8 cellular contexts compared by ENCODE assay signal in the genomic region with DNA sequence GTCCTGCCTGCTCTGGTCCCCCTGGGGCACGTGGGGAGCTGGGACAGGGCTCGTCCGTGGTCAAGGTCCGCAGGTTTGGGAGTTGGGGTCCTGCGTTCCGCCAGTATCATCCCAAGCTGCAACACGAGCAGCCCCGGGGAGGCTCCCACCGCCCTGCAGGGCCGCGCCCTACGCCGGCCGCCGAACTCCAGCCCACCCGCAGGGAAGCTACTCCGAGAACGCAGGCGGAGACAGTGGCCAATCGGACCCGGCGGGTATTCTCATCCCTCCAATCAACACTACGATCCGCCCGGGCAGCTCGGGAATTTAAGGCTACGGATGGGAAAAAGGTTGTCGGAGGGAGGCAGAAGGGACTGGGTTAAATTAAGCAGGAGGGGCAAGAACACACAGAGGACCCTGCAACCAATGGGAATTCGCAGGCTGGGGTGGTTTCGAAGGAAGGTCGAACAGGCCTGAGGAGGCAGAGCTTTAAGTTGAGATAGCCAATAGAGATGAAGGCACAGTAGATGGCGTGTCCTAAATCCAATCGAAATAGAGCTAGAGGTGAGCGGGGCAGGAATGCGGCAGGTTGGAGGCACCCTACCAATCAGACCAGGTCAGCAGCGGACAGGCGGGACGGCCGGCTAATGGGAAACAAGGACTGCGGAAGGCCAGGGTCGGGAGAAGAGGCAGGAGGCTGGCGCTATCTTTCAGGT. TPM values are rescaled to one million over a fixed set of nuclear protein-coding genes. Genes with fewer than 3 reads are reported as not detected.
DNase-seq lines count a peak whose midpoint lies in the region; ATAC-seq, FAIRE-seq and TF ChIP-seq lines count a peak whose summit lies in the region.

No MANE protein-coding gene starts in this region.

- peak overlapping the region; percentile 95 for H3K27ac ChIP-seq in C4-2B
- peak overlapping the region; percentile 90 to 100 (median 99) for H3K27ac ChIP-seq in dorsolateral prefrontal cortex
- peak overlapping the region; percentile 92 for H3K27ac ChIP-seq in HepG2 (ENCODE audit: extremely low read length, insufficient read depth, low read length)

- POLR2A ChIA-PET in HepG2 (lab: Yijun Ruan, JAX): interaction anchor here (0.9 to 10.5 kb wide), 26 partner anchors 9 to 390 kb away, joined by 3 to 273 read pairs (median 6); a partner anchor contains a TSS

- TF ChIP-seq RAD21 in HepG2 (CRISPR knock-in tag; IDR thresholded peaks at IDR 0.05): no peak

- 6% methylated on average over 35 of the region's 42 CpGs for WGBS in HepG2 (ENCODE audit: low lambda C conversion rate)

- peaks cover 27% of the 10 kb centered on the region for H3K79me2 ChIP-seq in HepG2 (ENCODE audit: insufficient read depth, low read length)

- in situ Hi-C loops in HepG2 (cut with HindIII; ENCODE audit: extremely low pct_ligation_motif_present, low pct_unique_long_range_greater_than_20kb): no loop called here

- BruUV-seq in HepG2 (replicated peaks; lab: Mats Ljungman, UMichigan): TSS peak; percentile 60

- TF ChIP-seq POLR2A in HepG2 (IDR thresholded peaks at IDR 0.05; ENCODE audit: insufficient read depth in 1 of 2, low read depth in 2 of 2, low read length in 2 of 2): no peak; a peak in 1 of 4 replicates

- H3K9me3 ChIP-seq in HepG2 (ENCODE audit: low read length): no peaks in the 10 kb centered on the region

- CTCF ChIA-PET in HepG2 (lab: Yijun Ruan, JAX; ENCODE audit: low intra/inter-chr PET ratio, low total read pairs): no interaction called here

- no peaks in the 10 kb centered on the region for H4K20me1 ChIP-seq in HepG2 (ENCODE audit: insufficient read depth, low read length)

- TF ChIP-seq EP300 in HepG2 (IDR thresholded peaks at IDR 0.05; ENCODE audit: low read depth in 2 of 2, low read length in 2 of 2) (no peak), HepG2 (CRISPR knock-in tag; IDR thresholded peaks at IDR 0.05; ENCODE audit: borderline replicate concordance) (no peak; the same call in 1 of the 2 replicates)

- H2AFZ ChIP-seq in HepG2 (ENCODE audit: low read length): no peak overlapping the region

- TF ChIP-seq CTCF in C4-2B (conservative IDR thresholded peaks at IDR 0.05): no peak
- TF ChIP-seq CTCF in dorsolateral prefrontal cortex (IDR thresholded peaks at IDR 0.05 in 54 of 56, conservative IDR thresholded peaks at IDR 0.05 in 2 of 56; ENCODE audit: low read depth in 1 of 56, partially characterized antibody in 56 of 56): peak in 8 of 56 donors; percentile 2 to 34 (median 10)
- TF ChIP-seq CTCF in HepG2 (CRISPR knock-in tag; IDR thresholded peaks at IDR 0.05): no peak

- H3K36me3 ChIP-seq in HepG2 (replicated peaks in 1 of 2; ENCODE audit: control insufficient read depth in 1 of 2, insufficient read depth in 2 of 2, low read length in 2 of 2): peaks cover 0 to 13% of the 10 kb centered on the region in 2 experiments; a peak in 2 of 5 replicates

- FAIRE-seq in HepG2 (lab: Jason Lieb, UNC): peak; percentile 91

- peaks cover 31% of the 10 kb centered on the region for H3K4me1 ChIP-seq in HepG2 (ENCODE audit: insufficient read depth, low read length)

- no peaks in the 10 kb centered on the region for H3K27me3 ChIP-seq in dorsolateral prefrontal cortex
- H3K27me3 ChIP-seq in HepG2 (ENCODE audit: control insufficient read depth in 1 of 2, insufficient read depth in 2 of 2, low read length in 2 of 2): no peaks in the 10 kb centered on the region; a peak in 1 of 5 replicates

- peak overlapping the region; percentile 91 for H3K9ac ChIP-seq in HepG2 (ENCODE audit: insufficient read depth, low read depth, low read length)

- peak; percentile 88 for ATAC-seq in GM19324 (IDR thresholded peaks at IDR 0.05; ENCODE audit: low FRiP score, unreplicated experiment)
- ATAC-seq in HG03457 (IDR thresholded peaks at IDR 0.05; ENCODE audit: unreplicated experiment): peak; percentile 73
- ATAC-seq in HepG2: peak; percentile 91

- peak; percentile 96 to 99 for DNase-seq in NCI-H524 (lab: John Stamatoyannopoulos, UW)
- DNase-seq in activated CD4-positive, alpha-beta T cell treated with anti-CD3 and anti-CD28 coated beads for 4 hours: peak; percentile 89 to 92
- peak; percentile 95 to 100 (median 99) for DNase-seq in dorsolateral prefrontal cortex
- peak; percentile 99 for DNase-seq in HepG2 (ENCODE audit: low spot score)
- peak; percentile 86 for DNase-seq in stimulated activated CD4-positive, alpha-beta T cell treated with anti-CD3 and anti-CD28 coated beads, Interleukin-4, amount 100 ng/mL, for 1 hour

- peak overlapping the region; percentile 94 for H3K4me2 ChIP-seq in HepG2 (ENCODE audit: low read depth, low read length)

- intact Hi-C loops in dorsolateral prefrontal cortex (cut with DNase I): loop anchor here (1.0 to 5.0 kb wide), 6 partner anchors 19 to 60 kb away; a partner anchor contains a TSS
- intact Hi-C loops in HepG2 (cut with micrococcal nuclease; ENCODE audit: unreplicated experiment): loop anchor here (1.0 to 10.0 kb wide), 3 partner anchors 17 to 252 kb away; a partner anchor contains a TSS

- H3K4me3 ChIP-seq in dorsolateral prefrontal cortex: peak overlapping the region; percentile 62 to 99 (median 85)
- peak overlapping the region; percentile 72 to 88 (median 77) for H3K4me3 ChIP-seq in HepG2 (replicated peaks in 1 of 3; ENCODE audit: insufficient read depth in 1 of 3, low read depth in 2 of 3, low read length in 3 of 3)

RNA-seq across cellular contexts. Expression of a gene that starts 0.6 kb away (rescaled TPM):
- total RNA-seq in dorsolateral prefrontal cortex (10 to 100 TPM; 31.5 to 67.7 (median 51.4) TPM), HepG2 (2016; rRNA removed; fragmentation: Illumina TruSeq; extraction: Trizol) (59.0 and 74.8 TPM in 2 replicates)
- 15.5 and 15.8 TPM in 2 replicates for total RNA-seq in HepG2 (2016; cell fraction: cytosol; rRNA removed; fragmentation: Illumina TruSeq; extraction: Trizol; ENCODE audit: low read depth)
- 57.5 and 79.4 TPM in 2 replicates for total RNA-seq in HepG2 (2016; cell fraction: insoluble cytoplasmic fraction; rRNA removed; fragmentation: Illumina TruSeq; extraction: Trizol)
- total RNA-seq in HepG2 (2016; cell fraction: membrane; rRNA removed; fragmentation: Illumina TruSeq; extraction: Trizol): 24.4 and 25.5 TPM in 2 replicates
- total RNA-seq in HepG2 (2016; cell fraction: nucleus; rRNA removed; fragmentation: Illumina TruSeq; extraction: Trizol): 29.6 and 30.0 TPM in 2 replicates
- polyA plus RNA-seq in HepG2 (2011; rRNA removed): 46.6 and 51.0 TPM in 2 replicates
- polyA plus RNA-seq in HepG2 (2011; cell fraction: cytosol; rRNA removed): 42.5 and 54.3 TPM in 2 replicates
- 48.9 and 55.1 TPM in 2 replicates for polyA plus RNA-seq in HepG2 (2011; cell fraction: nucleus; rRNA removed)
- 46.7 and 52.1 TPM in 2 replicates for polyA plus RNA-seq in HepG2 (2012)
- 18.4 and 18.9 TPM in 2 replicates for polyA plus RNA-seq in HepG2 (2016; cell fraction: cytosol; fragmentation: Illumina TruSeq; extraction: Trizol; ENCODE audit: low read depth)
- polyA plus RNA-seq in HepG2 (2016; cell fraction: insoluble cytoplasmic fraction; fragmentation: Illumina TruSeq; extraction: Trizol; ENCODE audit: low read depth): 103 and 105 TPM in 2 replicates
- polyA plus RNA-seq in HepG2 (2016; cell fraction: membrane; fragmentation: Illumina TruSeq; extraction: Trizol; ENCODE audit: low read depth): 24.3 and 25.8 TPM in 2 replicates
- polyA plus RNA-seq in HepG2 (2016; cell fraction: nucleus; fragmentation: Illumina TruSeq; extraction: Trizol; ENCODE audit: insufficient read depth, low read depth): 73.4 and 75.2 TPM in 2 replicates
- 13.7 and 25.4 TPM in 2 replicates for polyA minus RNA-seq in HepG2 (2011; rRNA and poly(A)+ RNA removed; ENCODE audit: low replicate concordance)
- 15.3 and 21.8 TPM in 2 replicates for polyA minus RNA-seq in HepG2 (2011; cell fraction: cytosol; rRNA and poly(A)+ RNA removed)
- polyA minus RNA-seq in HepG2 (2011; cell fraction: nucleus; rRNA and poly(A)+ RNA removed): 19.0 and 27.0 TPM in 2 replicates

RNA-seq across cellular contexts. Expression of a gene that starts 16.1 kb away (rescaled TPM):
- total RNA-seq in dorsolateral prefrontal cortex (10 to 100 TPM in 8 of 120 experiments, 1 to 10 TPM in 112; 1.4 to 20.7 (median 5.6) TPM), HepG2 (2016; rRNA removed; fragmentation: Illumina TruSeq; extraction: Trizol) (59.8 and 68.2 TPM in 2 replicates)
- total RNA-seq in HepG2 (2016; cell fraction: cytosol; rRNA removed; fragmentation: Illumina TruSeq; extraction: Trizol; ENCODE audit: low read depth): 28.3 and 29.6 TPM in 2 replicates
- 63.3 and 64.1 TPM in 2 replicates for total RNA-seq in HepG2 (2016; cell fraction: insoluble cytoplasmic fraction; rRNA removed; fragmentation: Illumina TruSeq; extraction: Trizol)
- 24.9 and 26.4 TPM in 2 replicates for total RNA-seq in HepG2 (2016; cell fraction: membrane; rRNA removed; fragmentation: Illumina TruSeq; extraction: Trizol)
- 60.8 and 62.5 TPM in 2 replicates for total RNA-seq in HepG2 (2016; cell fraction: nucleus; rRNA removed; fragmentation: Illumina TruSeq; extraction: Trizol)
- 51.9 and 69.8 TPM in 2 replicates for polyA plus RNA-seq in HepG2 (2011; rRNA removed)
- polyA plus RNA-seq in HepG2 (2011; cell fraction: cytosol; rRNA removed): 25.2 and 41.5 TPM in 2 replicates
- 315 and 418 TPM in 2 replicates for polyA plus RNA-seq in HepG2 (2011; cell fraction: nucleus; rRNA removed)
- 30.6 and 32.9 TPM in 2 replicates for polyA plus RNA-seq in HepG2 (2012)
- 29.4 and 30.6 TPM in 2 replicates for polyA plus RNA-seq in HepG2 (2016; cell fraction: cytosol; fragmentation: Illumina TruSeq; extraction: Trizol; ENCODE audit: low read depth)
- 80.8 and 89.8 TPM in 2 replicates for polyA plus RNA-seq in HepG2 (2016; cell fraction: insoluble cytoplasmic fraction; fragmentation: Illumina TruSeq; extraction: Trizol; ENCODE audit: low read depth)
- polyA plus RNA-seq in HepG2 (2016; cell fraction: membrane; fragmentation: Illumina TruSeq; extraction: Trizol; ENCODE audit: low read depth): 21.3 and 21.5 TPM in 2 replicates
- polyA plus RNA-seq in HepG2 (2016; cell fraction: nucleus; fragmentation: Illumina TruSeq; extraction: Trizol; ENCODE audit: insufficient read depth, low read depth): 236 and 244 TPM in 2 replicates
- 27.3 and 88.8 TPM in 2 replicates for polyA minus RNA-seq in HepG2 (2011; rRNA and poly(A)+ RNA removed; ENCODE audit: low replicate concordance)
- polyA minus RNA-seq in HepG2 (2011; cell fraction: cytosol; rRNA and poly(A)+ RNA removed): 6.0 and 7.5 TPM in 2 replicates
- 27.0 and 31.7 TPM in 2 replicates for polyA minus RNA-seq in HepG2 (2011; cell fraction: nucleus; rRNA and poly(A)+ RNA removed)

RNA-seq across cellular contexts. Expression of a gene that starts 18.7 kb away (rescaled TPM):
- total RNA-seq in dorsolateral prefrontal cortex (100 to 1,000 TPM in 104 of 120 experiments, 10 to 100 TPM in 16; 84.4 to 206 (median 112) TPM), HepG2 (2016; rRNA removed; fragmentation: Illumina TruSeq; extraction: Trizol) (494 and 520 TPM in 2 replicates)
- total RNA-seq in HepG2 (2016; cell fraction: cytosol; rRNA removed; fragmentation: Illumina TruSeq; extraction: Trizol; ENCODE audit: low read depth): 274 and 364 TPM in 2 replicates
- total RNA-seq in HepG2 (2016; cell fraction: insoluble cytoplasmic fraction; rRNA removed; fragmentation: Illumina TruSeq; extraction: Trizol): 482 and 502 TPM in 2 replicates
- 274 and 390 TPM in 2 replicates for total RNA-seq in HepG2 (2016; cell fraction: membrane; rRNA removed; fragmentation: Illumina TruSeq; extraction: Trizol)
- 166 and 182 TPM in 2 replicates for total RNA-seq in HepG2 (2016; cell fraction: nucleus; rRNA removed; fragmentation: Illumina TruSeq; extraction: Trizol)
- polyA plus RNA-seq in HepG2 (2011; rRNA removed): 589 and 613 TPM in 2 replicates
- 590 and 702 TPM in 2 replicates for polyA plus RNA-seq in HepG2 (2011; cell fraction: cytosol; rRNA removed)
- polyA plus RNA-seq in HepG2 (2011; cell fraction: nucleus; rRNA removed): 303 and 324 TPM in 2 replicates
- polyA plus RNA-seq in HepG2 (2012): 507 and 533 TPM in 2 replicates
- 515 and 664 TPM in 2 replicates for polyA plus RNA-seq in HepG2 (2016; cell fraction: cytosol; fragmentation: Illumina TruSeq; extraction: Trizol; ENCODE audit: low read depth)
- 954 and 1,000 TPM in 2 replicates for polyA plus RNA-seq in HepG2 (2016; cell fraction: insoluble cytoplasmic fraction; fragmentation: Illumina TruSeq; extraction: Trizol; ENCODE audit: low read depth)
- polyA plus RNA-seq in HepG2 (2016; cell fraction: membrane; fragmentation: Illumina TruSeq; extraction: Trizol; ENCODE audit: low read depth): 494 and 571 TPM in 2 replicates
- 485 and 521 TPM in 2 replicates for polyA plus RNA-seq in HepG2 (2016; cell fraction: nucleus; fragmentation: Illumina TruSeq; extraction: Trizol; ENCODE audit: insufficient read depth, low read depth)
- polyA minus RNA-seq in HepG2 (2011; rRNA and poly(A)+ RNA removed; ENCODE audit: low replicate concordance): 456 and 623 TPM in 2 replicates
- 408 and 605 TPM in 2 replicates for polyA minus RNA-seq in HepG2 (2011; cell fraction: cytosol; rRNA and poly(A)+ RNA removed)
- 126 and 127 TPM in 2 replicates for polyA minus RNA-seq in HepG2 (2011; cell fraction: nucleus; rRNA and poly(A)+ RNA removed)

RNA-seq across cellular contexts. Expression of a gene that starts 20.5 kb away (rescaled TPM):
- total RNA-seq in dorsolateral prefrontal cortex: 100 to 1,000 TPM in 118 of 120 experiments, 10 to 100 TPM in 2; 79.4 to 186 (median 143) TPM
- 4.0 and 4.1 TPM in 2 replicates for total RNA-seq in HepG2 (2016; rRNA removed; fragmentation: Illumina TruSeq; extraction: Trizol)
- 3.3 and 4.0 TPM in 2 replicates for total RNA-seq in HepG2 (2016; cell fraction: cytosol; rRNA removed; fragmentation: Illumina TruSeq; extraction: Trizol; ENCODE audit: low read depth)
- 2.2 and 3.5 TPM in 2 replicates for total RNA-seq in HepG2 (2016; cell fraction: insoluble cytoplasmic fraction; rRNA removed; fragmentation: Illumina TruSeq; extraction: Trizol)
- total RNA-seq in HepG2 (2016; cell fraction: membrane; rRNA removed; fragmentation: Illumina TruSeq; extraction: Trizol): 5.1 and 5.5 TPM in 2 replicates
- total RNA-seq in HepG2 (2016; cell fraction: nucleus; rRNA removed; fragmentation: Illumina TruSeq; extraction: Trizol): 4.3 TPM in 2 replicates
- 7.1 and 8.9 TPM in 2 replicates for polyA plus RNA-seq in HepG2 (2011; rRNA removed)
- 2.3 and 3.4 TPM in 2 replicates for polyA plus RNA-seq in HepG2 (2011; cell fraction: cytosol; rRNA removed)
- 43.3 and 56.3 TPM in 2 replicates for polyA plus RNA-seq in HepG2 (2011; cell fraction: nucleus; rRNA removed)
- 14.9 and 15.5 TPM in 2 replicates for polyA plus RNA-seq in HepG2 (2012)
- 6.5 and 6.8 TPM in 2 replicates for polyA plus RNA-seq in HepG2 (2016; cell fraction: cytosol; fragmentation: Illumina TruSeq; extraction: Trizol; ENCODE audit: low read depth)
- polyA plus RNA-seq in HepG2 (2016; cell fraction: insoluble cytoplasmic fraction; fragmentation: Illumina TruSeq; extraction: Trizol; ENCODE audit: low read depth): 8.3 and 11.9 TPM in 2 replicates
- 12.2 and 12.5 TPM in 2 replicates for polyA plus RNA-seq in HepG2 (2016; cell fraction: membrane; fragmentation: Illumina TruSeq; extraction: Trizol; ENCODE audit: low read depth)
- 40.0 and 44.3 TPM in 2 replicates for polyA plus RNA-seq in HepG2 (2016; cell fraction: nucleus; fragmentation: Illumina TruSeq; extraction: Trizol; ENCODE audit: insufficient read depth, low read depth)
- polyA minus RNA-seq in HepG2 (2011; rRNA and poly(A)+ RNA removed; ENCODE audit: low replicate concordance): 13.3 and 14.6 TPM in 2 replicates
- polyA minus RNA-seq in HepG2 (2011; cell fraction: cytosol; rRNA and poly(A)+ RNA removed): 5.4 and 6.2 TPM in 2 replicates
- polyA minus RNA-seq in HepG2 (2011; cell fraction: nucleus; rRNA and poly(A)+ RNA removed): 6.8 and 10.8 TPM in 2 replicates

RNA-seq across cellular contexts. Expression of a gene that starts 26.9 kb away (rescaled TPM):
- total RNA-seq in dorsolateral prefrontal cortex: 100 to 1,000 TPM in 28 of 120 experiments, 10 to 100 TPM in 92; 65.3 to 121 (median 91.1) TPM
- total RNA-seq in HepG2 (2016; rRNA removed; fragmentation: Illumina TruSeq; extraction: Trizol): 35.7 and 44.1 TPM in 2 replicates
- 16.6 and 21.0 TPM in 2 replicates for total RNA-seq in HepG2 (2016; cell fraction: cytosol; rRNA removed; fragmentation: Illumina TruSeq; extraction: Trizol; ENCODE audit: low read depth)
- 35.1 and 40.1 TPM in 2 replicates for total RNA-seq in HepG2 (2016; cell fraction: insoluble cytoplasmic fraction; rRNA removed; fragmentation: Illumina TruSeq; extraction: Trizol)
- total RNA-seq in HepG2 (2016; cell fraction: membrane; rRNA removed; fragmentation: Illumina TruSeq; extraction: Trizol): 55.7 and 57.0 TPM in 2 replicates
- 35.7 and 36.1 TPM in 2 replicates for total RNA-seq in HepG2 (2016; cell fraction: nucleus; rRNA removed; fragmentation: Illumina TruSeq; extraction: Trizol)
- 45.4 and 49.9 TPM in 2 replicates for polyA plus RNA-seq in HepG2 (2011; rRNA removed)
- polyA plus RNA-seq in HepG2 (2011; cell fraction: cytosol; rRNA removed): 56.8 and 59.9 TPM in 2 replicates
- 75.7 and 85.0 TPM in 2 replicates for polyA plus RNA-seq in HepG2 (2011; cell fraction: nucleus; rRNA removed)
- polyA plus RNA-seq in HepG2 (2012): 54.2 and 62.3 TPM in 2 replicates
- 28.1 and 30.9 TPM in 2 replicates for polyA plus RNA-seq in HepG2 (2016; cell fraction: cytosol; fragmentation: Illumina TruSeq; extraction: Trizol; ENCODE audit: low read depth)
- polyA plus RNA-seq in HepG2 (2016; cell fraction: insoluble cytoplasmic fraction; fragmentation: Illumina TruSeq; extraction: Trizol; ENCODE audit: low read depth): 58.7 and 75.7 TPM in 2 replicates
- polyA plus RNA-seq in HepG2 (2016; cell fraction: membrane; fragmentation: Illumina TruSeq; extraction: Trizol; ENCODE audit: low read depth): 80.2 and 86.8 TPM in 2 replicates
- 94.6 and 94.8 TPM in 2 replicates for polyA plus RNA-seq in HepG2 (2016; cell fraction: nucleus; fragmentation: Illumina TruSeq; extraction: Trizol; ENCODE audit: insufficient read depth, low read depth)
- 83.4 and 279 TPM in 2 replicates for polyA minus RNA-seq in HepG2 (2011; rRNA and poly(A)+ RNA removed; ENCODE audit: low replicate concordance)
- 40.3 and 46.3 TPM in 2 replicates for polyA minus RNA-seq in HepG2 (2011; cell fraction: cytosol; rRNA and poly(A)+ RNA removed)
- 27.2 and 33.9 TPM in 2 replicates for polyA minus RNA-seq in HepG2 (2011; cell fraction: nucleus; rRNA and poly(A)+ RNA removed)

Comparison
In these comparisons a context has a peak if more than half of its experiments do, and no peak if none do; other contexts are left out.
1. Peak in every context shown above with its lines: DNase-seq, ATAC-seq, H3K4me3 ChIP-seq and H3K27ac ChIP-seq.